ENCODE assay signal across 1 cellular context in the genomic region with DNA sequence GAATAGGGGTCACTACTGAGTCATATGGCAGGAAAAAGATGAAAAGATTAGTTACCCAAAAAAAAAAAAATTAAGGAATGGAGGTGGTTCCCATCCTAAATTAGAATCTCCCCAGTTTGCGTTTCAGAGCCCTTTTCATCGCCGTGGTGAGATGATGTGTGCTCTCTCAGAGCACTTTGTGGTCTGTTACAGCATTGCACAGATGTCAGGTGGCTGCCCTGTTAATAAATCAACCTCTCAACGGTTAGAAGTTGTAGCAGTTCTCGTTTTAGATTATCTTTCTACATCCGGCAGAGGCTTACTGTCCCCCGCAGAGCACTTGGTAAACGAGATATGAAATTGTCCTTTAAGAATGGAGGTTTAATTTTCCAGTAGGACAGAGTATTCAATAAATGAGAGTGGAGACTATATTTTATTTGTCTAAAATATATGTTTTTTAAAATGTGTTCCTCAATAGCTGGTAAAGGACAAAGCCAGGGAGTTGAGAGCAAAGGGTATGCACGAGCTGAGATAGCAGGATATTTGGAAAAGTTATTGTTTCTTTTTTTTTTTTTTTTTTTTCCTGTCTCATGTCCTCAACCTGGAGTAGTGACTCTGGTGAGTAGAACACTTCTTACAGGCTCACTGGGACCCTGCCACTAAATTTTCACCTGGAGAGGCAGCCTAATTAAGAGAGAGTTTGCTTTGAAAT.
A peak's percentile ranks its signal among the peaks of the same experiment; 100 is the strongest.
TF ChIP-seq lines count a peak whose summit lies in the region.

No MANE protein-coding gene starts in this region.

TF ChIP-seq in K562, 482 proteins besides CTCF, POLR2A, EP300 and RAD21 (continued from another document and continues in another):
- TF ChIP-seq, protein P1, sequence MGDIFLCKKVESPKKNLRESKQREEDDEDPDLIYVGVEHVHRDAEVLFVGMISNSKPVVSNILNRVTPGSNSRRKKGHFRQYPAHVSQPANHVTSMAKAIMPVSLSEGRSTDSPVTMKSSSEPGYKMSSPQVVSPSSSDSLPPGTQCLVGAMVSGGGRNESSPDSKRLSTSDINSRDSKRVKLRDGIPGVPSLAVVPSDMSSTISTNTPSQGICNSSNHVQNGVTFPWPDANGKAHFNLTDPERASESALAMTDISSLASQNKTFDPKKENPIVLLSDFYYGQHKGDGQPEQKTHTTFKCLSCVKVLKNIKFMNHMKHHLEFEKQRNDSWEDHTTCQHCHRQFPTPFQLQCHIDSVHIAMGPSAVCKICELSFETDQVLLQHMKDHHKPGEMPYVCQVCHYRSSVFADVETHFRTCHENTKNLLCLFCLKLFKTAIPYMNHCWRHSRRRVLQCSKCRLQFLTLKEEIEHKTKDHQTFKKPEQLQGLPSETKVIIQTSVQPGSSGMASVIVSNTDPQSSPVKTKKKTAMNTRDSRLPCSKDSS (IDR thresholded peaks at IDR 0.05; ENCODE audit: low read depth, partially characterized antibody) = no peak
- TF ChIP-seq PRMT5 (CRISPR knock-in tag; IDR thresholded peaks at IDR 0.05) = no peak
- TF ChIP-seq DNMT1 (IDR thresholded peaks at IDR 0.05) = no peak
- TF ChIP-seq TEAD2 (tag; IDR thresholded peaks at IDR 0.05) = no peak
- TF ChIP-seq MBD2 (IDR thresholded peaks at IDR 0.05; ENCODE audit: borderline replicate concordance, low read depth) = peak; percentile 75
- TF ChIP-seq CC2D1A (IDR thresholded peaks at IDR 0.05) = peak; percentile 88
- TF ChIP-seq, protein P2, sequence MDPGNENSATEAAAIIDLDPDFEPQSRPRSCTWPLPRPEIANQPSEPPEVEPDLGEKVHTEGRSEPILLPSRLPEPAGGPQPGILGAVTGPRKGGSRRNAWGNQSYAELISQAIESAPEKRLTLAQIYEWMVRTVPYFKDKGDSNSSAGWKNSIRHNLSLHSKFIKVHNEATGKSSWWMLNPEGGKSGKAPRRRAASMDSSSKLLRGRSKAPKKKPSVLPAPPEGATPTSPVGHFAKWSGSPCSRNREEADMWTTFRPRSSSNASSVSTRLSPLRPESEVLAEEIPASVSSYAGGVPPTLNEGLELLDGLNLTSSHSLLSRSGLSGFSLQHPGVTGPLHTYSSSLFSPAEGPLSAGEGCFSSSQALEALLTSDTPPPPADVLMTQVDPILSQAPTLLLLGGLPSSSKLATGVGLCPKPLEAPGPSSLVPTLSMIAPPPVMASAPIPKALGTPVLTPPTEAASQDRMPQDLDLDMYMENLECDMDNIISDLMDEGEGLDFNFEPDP (CRISPR knock-in tag; IDR thresholded peaks at IDR 0.05) = no peak
- no peak for TF ChIP-seq TCFL5 (CRISPR knock-in tag; conservative IDR thresholded peaks at IDR 0.05)
- no peak for TF ChIP-seq STAG1 (CRISPR knock-in tag; IDR thresholded peaks at IDR 0.05; ENCODE audit: borderline replicate concordance)
- no peak for TF ChIP-seq SP2 (IDR thresholded peaks at IDR 0.05; ENCODE audit: extremely low read depth, low read depth, low read length, poor library complexity, severe bottlenecking)
- TF ChIP-seq, protein P3, sequence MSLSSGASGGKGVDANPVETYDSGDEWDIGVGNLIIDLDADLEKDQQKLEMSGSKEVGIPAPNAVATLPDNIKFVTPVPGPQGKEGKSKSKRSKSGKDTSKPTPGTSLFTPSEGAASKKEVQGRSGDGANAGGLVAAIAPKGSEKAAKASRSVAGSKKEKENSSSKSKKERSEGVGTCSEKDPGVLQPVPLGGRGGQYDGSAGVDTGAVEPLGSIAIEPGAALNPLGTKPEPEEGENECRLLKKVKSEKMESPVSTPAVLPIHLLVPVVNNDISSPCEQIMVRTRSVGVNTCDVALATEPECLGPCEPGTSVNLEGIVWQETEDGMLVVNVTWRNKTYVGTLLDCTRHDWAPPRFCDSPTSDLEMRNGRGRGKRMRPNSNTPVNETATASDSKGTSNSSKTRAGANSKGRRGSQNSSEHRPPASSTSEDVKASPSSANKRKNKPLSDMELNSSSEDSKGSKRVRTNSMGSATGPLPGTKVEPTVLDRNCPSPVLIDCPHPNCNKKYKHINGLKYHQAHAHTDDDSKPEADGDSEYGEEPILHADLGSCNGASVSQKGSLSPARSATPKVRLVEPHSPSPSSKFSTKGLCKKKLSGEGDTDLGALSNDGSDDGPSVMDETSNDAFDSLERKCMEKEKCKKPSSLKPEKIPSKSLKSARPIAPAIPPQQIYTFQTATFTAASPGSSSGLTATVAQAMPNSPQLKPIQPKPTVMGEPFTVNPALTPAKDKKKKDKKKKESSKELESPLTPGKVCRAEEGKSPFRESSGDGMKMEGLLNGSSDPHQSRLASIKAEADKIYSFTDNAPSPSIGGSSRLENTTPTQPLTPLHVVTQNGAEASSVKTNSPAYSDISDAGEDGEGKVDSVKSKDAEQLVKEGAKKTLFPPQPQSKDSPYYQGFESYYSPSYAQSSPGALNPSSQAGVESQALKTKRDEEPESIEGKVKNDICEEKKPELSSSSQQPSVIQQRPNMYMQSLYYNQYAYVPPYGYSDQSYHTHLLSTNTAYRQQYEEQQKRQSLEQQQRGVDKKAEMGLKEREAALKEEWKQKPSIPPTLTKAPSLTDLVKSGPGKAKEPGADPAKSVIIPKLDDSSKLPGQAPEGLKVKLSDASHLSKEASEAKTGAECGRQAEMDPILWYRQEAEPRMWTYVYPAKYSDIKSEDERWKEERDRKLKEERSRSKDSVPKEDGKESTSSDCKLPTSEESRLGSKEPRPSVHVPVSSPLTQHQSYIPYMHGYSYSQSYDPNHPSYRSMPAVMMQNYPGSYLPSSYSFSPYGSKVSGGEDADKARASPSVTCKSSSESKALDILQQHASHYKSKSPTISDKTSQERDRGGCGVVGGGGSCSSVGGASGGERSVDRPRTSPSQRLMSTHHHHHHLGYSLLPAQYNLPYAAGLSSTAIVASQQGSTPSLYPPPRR (CRISPR knock-in tag; IDR thresholded peaks at IDR 0.05; ENCODE audit: borderline replicate concordance) = peak; percentile 91; the same call in 1 of the 2 replicates
- TF ChIP-seq ZBTB17 (CRISPR knock-in tag; IDR thresholded peaks at IDR 0.05) = no peak
- TF ChIP-seq, protein P4, sequence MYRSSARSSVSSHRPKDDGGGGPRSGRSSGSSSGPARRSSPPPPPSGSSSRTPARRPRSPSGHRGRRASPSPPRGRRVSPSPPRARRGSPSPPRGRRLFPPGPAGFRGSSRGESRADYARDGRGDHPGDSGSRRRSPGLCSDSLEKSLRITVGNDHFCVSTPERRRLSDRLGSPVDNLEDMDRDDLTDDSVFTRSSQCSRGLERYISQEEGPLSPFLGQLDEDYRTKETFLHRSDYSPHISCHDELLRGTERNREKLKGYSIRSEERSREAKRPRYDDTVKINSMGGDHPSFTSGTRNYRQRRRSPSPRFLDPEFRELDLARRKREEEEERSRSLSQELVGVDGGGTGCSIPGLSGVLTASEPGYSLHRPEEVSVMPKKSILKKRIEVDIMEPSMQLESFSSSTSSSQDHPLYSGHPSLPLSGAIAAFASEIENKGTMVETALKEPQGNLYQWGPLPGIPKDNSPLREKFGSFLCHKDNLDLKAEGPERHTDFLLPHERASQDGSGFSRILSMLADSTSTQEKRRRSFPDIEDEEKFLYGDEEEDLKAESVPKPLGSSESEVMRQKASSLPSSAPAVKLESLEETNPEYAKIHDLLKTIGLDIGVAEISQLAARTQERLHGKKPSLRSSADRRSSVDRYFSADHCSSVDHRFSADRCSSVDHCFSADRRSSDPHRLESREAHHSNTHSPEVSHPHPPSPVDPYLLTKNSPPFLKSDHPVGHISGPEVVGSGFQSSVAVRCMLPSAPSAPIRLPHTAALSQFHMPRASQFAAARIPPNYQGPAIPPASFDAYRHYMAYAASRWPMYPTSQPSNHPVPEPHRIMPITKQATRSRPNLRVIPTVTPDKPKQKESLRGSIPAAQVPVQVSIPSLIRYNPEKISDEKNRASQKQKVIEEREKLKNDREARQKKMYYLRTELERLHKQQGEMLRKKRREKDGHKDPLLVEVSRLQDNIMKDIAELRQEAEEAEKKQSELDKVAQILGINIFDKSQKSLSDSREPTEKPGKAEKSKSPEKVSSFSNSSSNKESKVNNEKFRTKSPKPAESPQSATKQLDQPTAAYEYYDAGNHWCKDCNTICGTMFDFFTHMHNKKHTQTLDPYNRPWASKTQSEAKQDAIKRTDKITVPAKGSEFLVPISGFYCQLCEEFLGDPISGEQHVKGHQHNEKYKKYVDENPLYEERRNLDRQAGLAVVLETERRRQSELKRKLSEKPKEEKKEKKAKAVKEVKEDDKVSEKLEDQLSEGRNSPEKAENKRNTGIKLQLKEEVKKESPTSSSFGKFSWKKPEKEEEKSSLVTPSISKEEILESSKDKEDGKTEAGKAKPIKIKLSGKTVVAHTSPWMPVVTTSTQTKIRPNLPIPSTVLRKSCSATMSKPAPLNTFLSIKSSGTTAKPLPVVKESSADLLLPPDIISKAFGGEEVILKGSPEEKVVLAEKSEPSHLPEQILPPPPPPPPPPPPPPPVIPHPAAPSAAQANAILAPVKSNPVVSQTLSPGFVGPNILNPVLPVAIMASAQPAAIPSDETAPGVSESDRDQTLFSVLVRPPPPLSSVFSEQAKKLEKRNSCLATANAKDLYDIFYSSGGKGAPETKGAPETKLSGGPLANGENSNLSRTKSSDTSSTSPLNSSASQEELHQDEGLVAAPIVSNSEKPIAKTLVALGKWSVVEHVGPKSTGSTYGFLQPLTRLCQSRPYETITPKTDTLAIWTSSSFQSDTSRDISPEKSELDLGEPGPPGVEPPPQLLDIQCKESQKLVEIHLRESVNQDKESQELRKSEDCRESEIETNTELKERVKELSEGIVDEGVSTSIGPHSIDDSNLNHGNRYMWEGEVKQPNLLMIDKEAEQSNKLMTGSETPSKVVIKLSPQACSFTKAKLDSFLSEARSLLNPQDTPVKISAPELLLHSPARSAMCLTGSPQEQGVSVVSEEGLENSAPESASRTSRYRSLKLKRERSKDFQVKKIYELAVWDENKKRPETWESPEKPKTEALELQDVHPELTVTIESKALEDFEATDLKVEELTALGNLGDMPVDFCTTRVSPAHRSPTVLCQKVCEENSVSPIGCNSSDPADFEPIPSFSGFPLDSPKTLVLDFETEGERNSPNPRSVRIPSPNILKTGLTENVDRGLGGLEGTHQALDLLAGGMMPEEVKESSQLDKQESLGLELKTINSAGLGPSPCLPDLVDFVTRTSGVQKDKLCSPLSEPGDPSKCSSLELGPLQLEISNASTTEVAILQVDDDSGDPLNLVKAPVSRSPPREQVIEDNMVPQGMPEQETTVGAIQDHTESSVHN (IDR thresholded peaks at IDR 0.05; ENCODE audit: borderline replicate concordance in 1 of 2, low read depth in 1 of 2) = peak in 1 of 2 experiments; percentile 87; a peak in 2 of 4 replicates
- peak in 1 of 2 experiments; percentile 61; a peak in 1 of 4 replicates for TF ChIP-seq ETV6 (IDR thresholded peaks at IDR 0.05; ENCODE audit: borderline replicate concordance in 1 of 2, low read depth in 2 of 2, low read length in 1 of 2)
- TF ChIP-seq ETV6 (CRISPR knock-in tag; IDR thresholded peaks at IDR 0.05; ENCODE audit: borderline replicate concordance) = no peak
- no peak for TF ChIP-seq ZNF274 (IDR thresholded peaks at IDR 0.05; ENCODE audit: borderline replicate concordance, low read depth, low read length)
- TF ChIP-seq RBM39 (optimal IDR thresholded peaks at IDR 0.05; ENCODE audit: low read depth, low read length) = no peak
- TF ChIP-seq ZFP36 (IDR thresholded peaks at IDR 0.05; ENCODE audit: low read depth, low read length, partially characterized antibody) = no peak
- TF ChIP-seq ZNF586 (CRISPR knock-in tag; conservative IDR thresholded peaks at IDR 0.05) = no peak
- TF ChIP-seq ZNF76 (CRISPR knock-in tag; IDR thresholded peaks at IDR 0.05; ENCODE audit: borderline replicate concordance) = no peak
- no peak for TF ChIP-seq NFATC3 (IDR thresholded peaks at IDR 0.05)
- TF ChIP-seq NR2F6 (CRISPR knock-in tag; IDR thresholded peaks at IDR 0.05) = no peak
- TF ChIP-seq U2AF1 (optimal IDR thresholded peaks at IDR 0.05; ENCODE audit: low read depth, low read length) = no peak
- no peak for TF ChIP-seq ZNF121 (CRISPR knock-in tag; conservative IDR thresholded peaks at IDR 0.05)
- peak; percentile 67 for TF ChIP-seq CEBPB (tag; IDR thresholded peaks at IDR 0.05)
- no peak for TF ChIP-seq POLR2H (tag; IDR thresholded peaks at IDR 0.05; ENCODE audit: low read depth)
- TF ChIP-seq RBM34 (IDR thresholded peaks at IDR 0.05; ENCODE audit: borderline replicate concordance, insufficient read depth, low read length) = no peak
- TF ChIP-seq, protein P5, sequence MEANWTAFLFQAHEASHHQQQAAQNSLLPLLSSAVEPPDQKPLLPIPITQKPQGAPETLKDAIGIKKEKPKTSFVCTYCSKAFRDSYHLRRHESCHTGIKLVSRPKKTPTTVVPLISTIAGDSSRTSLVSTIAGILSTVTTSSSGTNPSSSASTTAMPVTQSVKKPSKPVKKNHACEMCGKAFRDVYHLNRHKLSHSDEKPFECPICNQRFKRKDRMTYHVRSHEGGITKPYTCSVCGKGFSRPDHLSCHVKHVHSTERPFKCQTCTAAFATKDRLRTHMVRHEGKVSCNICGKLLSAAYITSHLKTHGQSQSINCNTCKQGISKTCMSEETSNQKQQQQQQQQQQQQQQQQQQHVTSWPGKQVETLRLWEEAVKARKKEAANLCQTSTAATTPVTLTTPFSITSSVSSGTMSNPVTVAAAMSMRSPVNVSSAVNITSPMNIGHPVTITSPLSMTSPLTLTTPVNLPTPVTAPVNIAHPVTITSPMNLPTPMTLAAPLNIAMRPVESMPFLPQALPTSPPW (CRISPR knock-in tag; IDR thresholded peaks at IDR 0.05) = peak; percentile 78
- TF ChIP-seq, protein P6, sequence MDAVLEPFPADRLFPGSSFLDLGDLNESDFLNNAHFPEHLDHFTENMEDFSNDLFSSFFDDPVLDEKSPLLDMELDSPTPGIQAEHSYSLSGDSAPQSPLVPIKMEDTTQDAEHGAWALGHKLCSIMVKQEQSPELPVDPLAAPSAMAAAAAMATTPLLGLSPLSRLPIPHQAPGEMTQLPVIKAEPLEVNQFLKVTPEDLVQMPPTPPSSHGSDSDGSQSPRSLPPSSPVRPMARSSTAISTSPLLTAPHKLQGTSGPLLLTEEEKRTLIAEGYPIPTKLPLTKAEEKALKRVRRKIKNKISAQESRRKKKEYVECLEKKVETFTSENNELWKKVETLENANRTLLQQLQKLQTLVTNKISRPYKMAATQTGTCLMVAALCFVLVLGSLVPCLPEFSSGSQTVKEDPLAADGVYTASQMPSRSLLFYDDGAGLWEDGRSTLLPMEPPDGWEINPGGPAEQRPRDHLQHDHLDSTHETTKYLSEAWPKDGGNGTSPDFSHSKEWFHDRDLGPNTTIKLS (IDR thresholded peaks at IDR 0.05; ENCODE audit: borderline replicate concordance, low read depth) = no peak
- peak; percentile 82 for TF ChIP-seq FOSL1 (tag; conservative IDR thresholded peaks at IDR 0.05)
- TF ChIP-seq GABPA (tag; conservative IDR thresholded peaks at IDR 0.05; ENCODE audit: low read depth) = peak; percentile 72
- TF ChIP-seq, protein P7, sequence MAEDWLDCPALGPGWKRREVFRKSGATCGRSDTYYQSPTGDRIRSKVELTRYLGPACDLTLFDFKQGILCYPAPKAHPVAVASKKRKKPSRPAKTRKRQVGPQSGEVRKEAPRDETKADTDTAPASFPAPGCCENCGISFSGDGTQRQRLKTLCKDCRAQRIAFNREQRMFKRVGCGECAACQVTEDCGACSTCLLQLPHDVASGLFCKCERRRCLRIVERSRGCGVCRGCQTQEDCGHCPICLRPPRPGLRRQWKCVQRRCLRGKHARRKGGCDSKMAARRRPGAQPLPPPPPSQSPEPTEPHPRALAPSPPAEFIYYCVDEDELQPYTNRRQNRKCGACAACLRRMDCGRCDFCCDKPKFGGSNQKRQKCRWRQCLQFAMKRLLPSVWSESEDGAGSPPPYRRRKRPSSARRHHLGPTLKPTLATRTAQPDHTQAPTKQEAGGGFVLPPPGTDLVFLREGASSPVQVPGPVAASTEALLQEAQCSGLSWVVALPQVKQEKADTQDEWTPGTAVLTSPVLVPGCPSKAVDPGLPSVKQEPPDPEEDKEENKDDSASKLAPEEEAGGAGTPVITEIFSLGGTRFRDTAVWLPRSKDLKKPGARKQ (CRISPR knock-in tag; IDR thresholded peaks at IDR 0.05) = no peak
- TF ChIP-seq CSDE1 (IDR thresholded peaks at IDR 0.05) = no peak
- TF ChIP-seq NFRKB (IDR thresholded peaks at IDR 0.05; ENCODE audit: low read depth) = no peak
- TF ChIP-seq ZNF717 (CRISPR knock-in tag; IDR thresholded peaks at IDR 0.05) = no peak
- no peak for TF ChIP-seq POLR2AphosphoS2 (IDR thresholded peaks at IDR 0.05; ENCODE audit: low read length)
